Comparison of ENCODE assay signal across 21 cellular contexts in the genomic region with DNA sequence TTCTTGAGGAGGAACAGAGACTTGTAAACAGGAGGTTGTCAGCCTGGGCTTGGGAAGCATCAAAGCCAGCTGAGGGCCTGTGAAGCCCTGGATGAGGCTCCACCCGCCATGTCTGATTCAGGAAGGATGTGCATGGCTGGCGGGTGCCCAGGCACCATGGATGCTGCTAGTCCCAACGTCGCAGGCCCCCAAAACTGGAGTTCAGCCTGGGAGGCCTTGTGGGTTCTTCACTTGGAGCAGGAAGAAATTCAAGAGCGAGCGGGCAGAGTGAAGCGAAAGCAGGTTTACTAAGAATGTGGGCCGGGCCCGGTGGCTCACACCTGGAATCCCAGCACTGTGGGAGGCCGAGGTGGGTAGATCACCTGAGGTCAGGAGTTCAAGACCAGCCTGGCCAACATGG. TPM values are rescaled to one million over a fixed set of nuclear protein-coding genes. Genes with fewer than 3 reads are reported as not detected.
DNase-seq lines count a peak whose midpoint lies in the region; ATAC-seq, FAIRE-seq and TF ChIP-seq lines count a peak whose summit lies in the region.
"Had no signal": no experiment of that assay in that cellular context is flagged by ENCODE, and none has a peak within 500 bp of the region (broad histone marks: within the 10 kb centered on the region; RNA-seq: fewer than 3 reads in every experiment).

No MANE protein-coding gene starts in this region.

- intact Hi-C loops in kidney (cut with DNase I): no loop called here

- H3K9me3 ChIP-seq in BLaER1: peaks cover 27% of the 10 kb centered on the region
- H3K9me3 ChIP-seq in SJSA1 (replicated peaks): no peaks in the 10 kb centered on the region
- H3K9me3 ChIP-seq in kidney (ENCODE audit: control insufficient read depth in 1 of 2, low read length in 2 of 2): no peaks in the 10 kb centered on the region
- H3K9me3 ChIP-seq in osteoblast (ENCODE audit: low read depth, low read length): no peaks in the 10 kb centered on the region
- H3K9me3 ChIP-seq: A549 had no signal

- DNase-seq in SJSA1 (ENCODE audit: low read depth in 1 of 2, low spot score in 2 of 2): no peak
- peak; percentile 43 for DNase-seq in kidney
- peak; percentile 64 for DNase-seq in osteoblast (ENCODE audit: insufficient read length, low spot score, missing footprints)
- DNase-seq in AG08396 (ENCODE audit: low spot score): no peak
- DNase-seq in NCI-H1930 (lab: John Stamatoyannopoulos, UW): no peak
- DNase-seq: C1 segment of cervical spinal cord; Calu3; CD8-positive, alpha-beta memory T cell; KG1; NCI-H1092 treated with DMSO at 0.1 percent for 48 hours; NCI-H146; NCI-H2081; NCI-H2171; NCI-H524 treated with DMSO at 0.1 percent for 48 hours; NCI-H82; Peyer's patch; SJCRH30 had no signal

- H3K27me3 ChIP-seq in BLaER1 (no peaks in the 10 kb centered on the region), SJSA1 (replicated peaks) (no peaks in the 10 kb centered on the region), osteoblast (ENCODE audit: insufficient read depth, low read length) (peaks cover 21% of the 10 kb centered on the region)
- H3K27me3 ChIP-seq: Peyer's patch, SJCRH30 had no signal

- FAIRE-seq in kidney (lab: Jason Lieb, UNC): no peak
- FAIRE-seq: A549 had no signal

- H3K4me1 ChIP-seq in BLaER1 (peaks cover 53% of the 10 kb centered on the region), SJSA1 (replicated peaks) (peaks cover 32% of the 10 kb centered on the region), kidney (ENCODE audit: control insufficient read depth in 1 of 2, insufficient read depth in 1 of 2, low read depth in 1 of 2, low read length in 2 of 2) (no peaks in the 10 kb centered on the region), osteoblast (ENCODE audit: insufficient read depth, low read length) (no peaks in the 10 kb centered on the region)
- H3K4me1 ChIP-seq: A549 had no signal

- peak overlapping the region; percentile 74; the same call in 1 of the 2 replicates for H3K4me2 ChIP-seq in BLaER1
- no peak overlapping the region for H3K4me2 ChIP-seq in osteoblast (ENCODE audit: insufficient read depth, low read length)
- H3K4me2 ChIP-seq: A549 had no signal

- H4K20me1 ChIP-seq in BLaER1: no peaks in the 10 kb centered on the region
- no peaks in the 10 kb centered on the region for H4K20me1 ChIP-seq in osteoblast (ENCODE audit: insufficient read depth, low read length)

- no peak overlapping the region for H2AFZ ChIP-seq in osteoblast (ENCODE audit: low read length)

- no peak overlapping the region for H3K9ac ChIP-seq in BLaER1
- H3K9ac ChIP-seq in kidney (ENCODE audit: low read length in 2 of 2): no peak overlapping the region

- no peak for ATAC-seq in HG03280 (IDR thresholded peaks at IDR 0.05; ENCODE audit: unreplicated experiment)
- no peak for ATAC-seq in HG03432 (IDR thresholded peaks at IDR 0.05; ENCODE audit: unreplicated experiment)
- ATAC-seq: A549 had no signal

- TF ChIP-seq CTCF in kidney (IDR thresholded peaks at IDR 0.05; ENCODE audit: borderline replicate concordance, extremely low read depth, insufficient read depth) (no peak), osteoblast (IDR thresholded peaks at IDR 0.05; ENCODE audit: extremely low read depth, low read depth, low read length) (no peak)

- no peaks in the 10 kb centered on the region for H3K79me2 ChIP-seq in osteoblast (ENCODE audit: insufficient read depth, low read length)

- H3K27ac ChIP-seq in BLaER1 (no peak overlapping the region), SJSA1 (peak overlapping the region; percentile 68), kidney (ENCODE audit: low read depth in 2 of 2, low read length in 2 of 2) (no peak overlapping the region), osteoblast (ENCODE audit: low read depth, low read length) (no peak overlapping the region)
- H3K27ac ChIP-seq: A549, Peyer's patch, SJCRH30 had no signal

- H3K4me3 ChIP-seq in BLaER1 (no peak overlapping the region), SJSA1 (no peak overlapping the region), kidney (ENCODE audit: low read length in 2 of 2) (no peak overlapping the region), osteoblast (ENCODE audit: insufficient read depth, low read length) (no peak overlapping the region)
- H3K4me3 ChIP-seq: A549, Peyer's patch, SJCRH30 had no signal

- H3K36me3 ChIP-seq in BLaER1 (0 out of 2 replicates have a peak, but pooled peaks cover 12% of the 10 kb centered on the region), SJSA1 (no peaks in the 10 kb centered on the region), kidney (ENCODE audit: control insufficient read depth in 1 of 2, insufficient read depth in 2 of 2, low read length in 2 of 2) (no peaks in the 10 kb centered on the region), osteoblast (ENCODE audit: insufficient read depth, low read length) (no peaks in the 10 kb centered on the region)
- H3K36me3 ChIP-seq: Peyer's patch, SJCRH30 had no signal

RNA-seq across cellular contexts. Expression of a gene that starts 12.1 kb away (rescaled TPM):
- 199 and 310 TPM in 2 replicates for total RNA-seq in SJSA1 (2014; rRNA removed; shearing (Covaris generic))
- total RNA-seq in kidney (42.3 TPM), osteoblast (307 and 324 TPM in 2 replicates)
- polyA plus RNA-seq in kidney (ENCODE audit: insufficient read depth, low read depth, low replicate concordance): 4.7 TPM
- total RNA-seq: Calu3 had no signal

Comparison
In these comparisons a context has a peak if more than half of its experiments do, and no peak if none do; other contexts are left out.
1. DNase-seq: peak in kidney (single experiment) and osteoblast (single experiment); none in SJSA1 (0 of 2), AG08396 (single experiment) and NCI-H1930 (0 of 2).